ENCODE assay signal across 7 cellular contexts in genomic region chr16:11914759-11915643, GRCh38. TPM values are rescaled to one million over a fixed set of nuclear protein-coding genes. Genes with fewer than 3 reads are reported as not detected.
DNase-seq lines count a peak whose midpoint lies in the region; ATAC-seq and TF ChIP-seq lines count a peak whose summit lies in the region.

No MANE protein-coding gene starts in this region.

- H3K27ac Mint-ChIP-seq in HFFc6: peak overlapping the region; percentile 92
- H3K27ac Mint-ChIP-seq in stimulated activated naive CD8-positive, alpha-beta T cell treated with anti-CD3 and anti-CD28 coated beads, Interleukin-15, amount 100 ng/mL, for 72 hours: peak overlapping the region; percentile 80 to 91

- H3K4me3 Mint-ChIP-seq in HFFc6: peak overlapping the region; percentile 95
- H3K4me3 Mint-ChIP-seq in stimulated activated naive CD8-positive, alpha-beta T cell treated with anti-CD3 and anti-CD28 coated beads, Interleukin-15, amount 100 ng/mL, for 72 hours: peak overlapping the region; percentile 93 to 97

- H3K27me3 Mint-ChIP-seq in HFFc6 (ENCODE audit: insufficient read depth): peaks cover 3% of the 10 kb centered on the region
- no peaks in the 10 kb centered on the region for H3K27me3 Mint-ChIP-seq in stimulated activated naive CD8-positive, alpha-beta T cell treated with anti-CD3 and anti-CD28 coated beads, Interleukin-15, amount 100 ng/mL, for 72 hours

- H3K36me3 Mint-ChIP-seq in HFFc6 (ENCODE audit: low read depth): peaks cover 27% of the 10 kb centered on the region

- H3K4me1 Mint-ChIP-seq in HFFc6 (ENCODE audit: low read depth): peaks cover 47% of the 10 kb centered on the region
- H3K4me1 Mint-ChIP-seq in stimulated activated naive CD8-positive, alpha-beta T cell treated with anti-CD3 and anti-CD28 coated beads, Interleukin-15, amount 100 ng/mL, for 72 hours: peaks cover 48% of the 10 kb centered on the region

- TF ChIP-seq CTCF in HFFc6 (IDR thresholded peaks at IDR 0.05): no peak

- ATAC-seq in GM18499 (IDR thresholded peaks at IDR 0.05; ENCODE audit: insufficient read depth, unreplicated experiment) (peak; percentile 13), esophagus mucosa (peak; percentile 53)
- ATAC-seq in stimulated activated naive CD8-positive, alpha-beta T cell treated with anti-CD3 and anti-CD28 coated beads, Interleukin-15, amount 100 ng/mL, for 72 hours: peak; percentile 37

- H3K9me3 Mint-ChIP-seq in HFFc6: no peaks in the 10 kb centered on the region
- no peaks in the 10 kb centered on the region for H3K9me3 Mint-ChIP-seq in stimulated activated naive CD8-positive, alpha-beta T cell treated with anti-CD3 and anti-CD28 coated beads, Interleukin-15, amount 100 ng/mL, for 72 hours

- DNase-seq in HFFc6 (peak; percentile 20), MV-4-11 (lab: John Stamatoyannopoulos, UW) (peak; percentile 24), myocyte (ENCODE audit: low read depth) (peak; percentile 50)
- peak; percentile 45 for DNase-seq in activated T-cell treated with anti-CD3 and anti-CD28 coated beads, Interleukin-2, amount 50 U/mL, for 1 hour
- DNase-seq in stimulated activated naive CD8-positive, alpha-beta T cell treated with anti-CD3 and anti-CD28 coated beads, Interleukin-15, amount 100 ng/mL, for 72 hours: peak; percentile 51

RNA-seq across cellular contexts. Expression of gene GSPT1, which starts 0.8 kb away (rescaled TPM):
- total RNA-seq in HFFc6 (2021; fragmentation: NEBNext Ultra II Directional; extraction: Animal tissue kit (Norgen Biotek cat#: 25700)): 100 to 1,000 TPM; 187 to 221 (median 211) TPM
- total RNA-seq in esophagus mucosa: 110 TPM
- total RNA-seq in myocyte: 104 and 111 TPM in 2 replicates
- 61.0 TPM for polyA plus RNA-seq in myocyte (2012)

RNA-seq across cellular contexts. Expression of gene NPIPB2, which starts 26.8 kb away (rescaled TPM):
- 1 to 10 TPM; 4.4 to 6.8 (median 4.9) TPM for total RNA-seq in HFFc6 (2021; fragmentation: NEBNext Ultra II Directional; extraction: Animal tissue kit (Norgen Biotek cat#: 25700))
- total RNA-seq in esophagus mucosa (6.3 TPM), myocyte (1.1 and 1.3 TPM in 2 replicates)
- polyA plus RNA-seq in myocyte (2012): 7.2 TPM

RNA-seq across cellular contexts. Expression of gene TNFRSF17, which starts 50.0 kb away (rescaled TPM):
- total RNA-seq in HFFc6 (2021; fragmentation: NEBNext Ultra II Directional; extraction: Animal tissue kit (Norgen Biotek cat#: 25700)): under 1 TPM in 1 of 6 experiments, not detected in 5; 0.28 TPM
- total RNA-seq in esophagus mucosa (0.24 TPM), myocyte (not detected in 2 replicates)
- not detected for polyA plus RNA-seq in myocyte (2012)

Comparison
In these comparisons a context has a peak if more than half of its experiments do, and no peak if none do; other contexts are left out.
1. Peak in every context shown above with its lines: DNase-seq and ATAC-seq.